ENCODE assay signal across 9 cellular contexts in genomic region chr2:120741514-120742448, GRCh38. TPM values are rescaled to one million over a fixed set of nuclear protein-coding genes. Genes with fewer than 3 reads are reported as not detected.
DNase-seq lines count a peak whose midpoint lies in the region; ATAC-seq and TF ChIP-seq lines count a peak whose summit lies in the region.
"Had no signal": no experiment of that assay in that cellular context is flagged by ENCODE, and none has a peak within 500 bp of the region (broad histone marks: within the 10 kb centered on the region; RNA-seq: fewer than 3 reads in every experiment).

No MANE protein-coding gene starts in this region.

- H3K27me3 ChIP-seq in BE2C (no peaks in the 10 kb centered on the region), RWPE2 (ENCODE audit: insufficient read depth, poor library complexity, severe bottlenecking) (peaks cover 47% of the 10 kb centered on the region), heart right ventricle (peaks cover 4 to 86% (median 76%) of the 10 kb centered on the region in 7 donors)

- no peaks in the 10 kb centered on the region for H3K9me3 Mint-ChIP-seq in progenitor cell of endocrine pancreas (ENCODE audit: low read depth)

- H3K27me3 Mint-ChIP-seq in progenitor cell of endocrine pancreas = peaks cover 84% of the 10 kb centered on the region

- H3K36me3 Mint-ChIP-seq in progenitor cell of endocrine pancreas (ENCODE audit: insufficient read depth) = no peaks in the 10 kb centered on the region

- POLR2A ChIA-PET in GM10248 (lab: Yijun Ruan, JAX) = no interaction called here

- H3K4me3 ChIP-seq in BE2C (ENCODE audit: low read depth, low read length) (peak overlapping the region; percentile 38), RWPE2 (ENCODE audit: severe bottlenecking) (peak overlapping the region; percentile 8), heart right ventricle (peak overlapping the region in 9 of 10 donors; percentile 32 to 48 (median 39))

- no peaks in the 10 kb centered on the region for H3K36me3 ChIP-seq in BE2C
- H3K36me3 ChIP-seq in RWPE2 (ENCODE audit: low read depth) = no peaks in the 10 kb centered on the region
- H3K36me3 ChIP-seq in heart right ventricle = no peaks in the 10 kb centered on the region

- DNase-seq in BE2C (no peak), RWPE2 (ENCODE audit: low spot score) (no peak), heart right ventricle (no peak), progenitor cell of endocrine pancreas (ENCODE audit: low spot score, unreplicated experiment) (peak; percentile 51), GOT3 (lab: John Stamatoyannopoulos, UW) (no peak), GM10248 (ENCODE audit: extremely low spot score) (no peak)
- DNase-seq: DND-41 had no signal

- H3K4me3 Mint-ChIP-seq in progenitor cell of endocrine pancreas (ENCODE audit: low read depth) = peak overlapping the region; percentile 61

- H3K9me3 ChIP-seq in BE2C (no peaks in the 10 kb centered on the region), RWPE2 (ENCODE audit: severe bottlenecking) (no peaks in the 10 kb centered on the region), heart right ventricle (no peaks in the 10 kb centered on the region)

- TF ChIP-seq CTCF in BE2C (IDR thresholded peaks at IDR 0.05; ENCODE audit: low read depth, low read length) (no peak), RWPE2 (IDR thresholded peaks at IDR 0.05; ENCODE audit: poor library complexity, severe bottlenecking) (no peak), heart right ventricle (IDR thresholded peaks at IDR 0.05) (no peak), progenitor cell of endocrine pancreas (IDR thresholded peaks at IDR 0.05; ENCODE audit: unreplicated experiment) (no peak), GM10248 (IDR thresholded peaks at IDR 0.05; ENCODE audit: control extremely low read depth, extremely low read depth, low read depth, missing control alignments) (no peak)

- intact Hi-C loops in heart right ventricle (cut with DNase I) = loop anchor here in 1 of 10 donors (10.0 kb wide), 1 partner anchor 203 kb away; no protein-coding TSS in a partner anchor

- peaks cover 33% of the 10 kb centered on the region for H3K4me1 Mint-ChIP-seq in progenitor cell of endocrine pancreas (ENCODE audit: low read depth)

- H3K4me1 ChIP-seq in BE2C (peaks cover 8% of the 10 kb centered on the region), RWPE2 (ENCODE audit: insufficient read depth, poor library complexity, severe bottlenecking) (no peaks in the 10 kb centered on the region), heart right ventricle (peaks cover 0 to 16% (median 7%) of the 10 kb centered on the region in 9 donors)

- peak overlapping the region; percentile 90 for H3K27ac Mint-ChIP-seq in progenitor cell of endocrine pancreas

- CTCF ChIA-PET in GM10248 (lab: Yijun Ruan, JAX) = no interaction called here

- ATAC-seq in RWPE2 (ENCODE audit: low read depth) (no peak), heart right ventricle (peak in 5 of 8 donors; percentile 20 to 50 (median 46)), HG02973 (IDR thresholded peaks at IDR 0.05; ENCODE audit: unreplicated experiment) (no peak), GM19452 (IDR thresholded peaks at IDR 0.05; ENCODE audit: unreplicated experiment) (no peak)

- no peak overlapping the region for H3K27ac ChIP-seq in RWPE2 (ENCODE audit: poor library complexity, severe bottlenecking)
- H3K27ac ChIP-seq in heart right ventricle = peak overlapping the region in 7 of 10 donors; percentile 16 to 64 (median 43)

- 7 to 8% methylated on average over 80 of the region's 80 CpGs for WGBS in heart right ventricle, 2 donors

RNA-seq across cellular contexts. Expression of gene GLI2, which starts 6.1 kb away (rescaled TPM):
- polyA plus RNA-seq in BE2C (2012; ENCODE audit: insufficient read depth, insufficient read length, low read depth) = 10.3 TPM
- total RNA-seq in heart right ventricle = 1 to 10 TPM in 8 of 10 donors, under 1 TPM in 2; 0.39 to 1.7 (median 1.0) TPM
- polyA plus RNA-seq in heart right ventricle = under 1 TPM; 0.37 to 0.80 TPM
- 2.3 and 3.6 TPM in 2 replicates for total RNA-seq in progenitor cell of endocrine pancreas

Comparison
In these comparisons a context has a peak if more than half of its experiments do, and no peak if none do; other contexts are left out.
1. ATAC-seq: peak in heart right ventricle (5 of 8); none in RWPE2 (single experiment), HG02973 (single experiment) and GM19452 (single experiment).
2. Peak in every context shown above with its lines, with median percentiles within 50 percentile points of each other: H3K4me3 ChIP-seq.